ENCODE assay signal across 8 cellular contexts in the genomic region with DNA sequence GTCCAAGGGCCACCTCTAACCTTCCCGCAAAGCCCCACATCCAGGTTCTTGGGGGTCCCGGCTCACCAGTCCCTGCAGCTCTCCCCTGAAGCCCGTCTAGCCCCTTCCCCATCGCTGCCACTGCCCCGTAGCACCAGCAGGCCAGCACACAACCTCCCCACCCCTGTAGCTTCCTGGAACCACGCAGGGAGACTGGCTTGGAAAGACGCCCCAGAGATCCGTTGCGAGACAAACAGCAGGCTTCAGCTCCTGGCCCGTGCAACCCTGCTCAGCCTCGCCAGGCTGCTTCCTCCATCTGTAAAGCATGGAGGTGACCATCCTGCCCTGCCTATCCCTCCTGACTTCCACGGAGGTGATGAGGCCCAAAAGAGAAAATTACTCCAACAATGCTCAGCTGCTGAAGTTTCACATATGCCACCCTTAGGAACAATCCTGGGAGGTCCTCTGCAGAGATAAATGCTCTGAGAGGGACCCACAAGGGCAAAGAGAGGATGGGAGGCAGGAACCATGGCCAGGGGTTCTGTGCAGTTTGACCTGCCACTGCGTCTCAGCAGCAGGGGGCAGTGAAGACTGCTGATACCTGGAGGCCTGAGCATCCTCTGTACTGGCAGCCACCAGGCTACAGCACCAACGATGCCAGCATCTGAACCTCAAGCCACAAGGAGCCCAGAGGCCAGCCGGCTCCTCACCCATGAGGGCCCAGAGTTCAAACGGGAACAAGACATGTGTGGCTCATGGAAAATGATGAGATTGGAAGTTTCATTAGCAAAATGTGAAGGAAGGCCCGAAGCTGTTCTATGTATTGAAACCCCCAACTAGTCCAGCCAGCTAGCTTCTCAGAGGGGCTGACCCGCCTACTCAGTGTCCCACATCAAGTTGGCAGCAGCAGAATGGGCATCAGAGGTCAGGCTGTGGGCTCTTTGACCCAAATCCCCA. TPM values are rescaled to one million over a fixed set of nuclear protein-coding genes. Genes with fewer than 3 reads are reported as not detected.
DNase-seq lines count a peak whose midpoint lies in the region; ATAC-seq and TF ChIP-seq lines count a peak whose summit lies in the region.

No MANE protein-coding gene starts in this region.

- H3K9me3 Mint-ChIP-seq in activated T-cell treated with anti-CD3 and anti-CD28 coated beads, Interleukin-2, amount 50 U/mL, for 24 hours, result no peaks in the 10 kb centered on the region

- intact Hi-C loops in left ventricle myocardium inferior (cut with micrococcal nuclease), result no loop called here
- intact Hi-C loops in left cardiac atrium (cut with DNase I), result no loop called here

- H3K36me3 ChIP-seq in left ventricle myocardium inferior, result no peaks in the 10 kb centered on the region

- H3K27me3 Mint-ChIP-seq in activated T-cell treated with anti-CD3 and anti-CD28 coated beads, Interleukin-2, amount 50 U/mL, for 24 hours, result no peaks in the 10 kb centered on the region

- no peaks in the 10 kb centered on the region for H3K9me3 ChIP-seq in left ventricle myocardium inferior (replicated peaks)

- no peak for ATAC-seq in left cardiac atrium
- peak; percentile 38 for ATAC-seq in left lobe of liver
- ATAC-seq in HG03442 (IDR thresholded peaks at IDR 0.05; ENCODE audit: unreplicated experiment), result no peak
- no peak for ATAC-seq in GM19324 (IDR thresholded peaks at IDR 0.05; ENCODE audit: low FRiP score, unreplicated experiment)
- ATAC-seq in HG02852 (IDR thresholded peaks at IDR 0.05; ENCODE audit: unreplicated experiment), result no peak

- peaks cover 8% of the 10 kb centered on the region for H3K36me3 Mint-ChIP-seq in activated T-cell treated with anti-CD3 and anti-CD28 coated beads, Interleukin-2, amount 50 U/mL, for 24 hours (ENCODE audit: low read depth)

- no peak overlapping the region for H3K4me3 Mint-ChIP-seq in activated T-cell treated with anti-CD3 and anti-CD28 coated beads, Interleukin-2, amount 50 U/mL, for 24 hours

- H3K4me1 Mint-ChIP-seq in activated T-cell treated with anti-CD3 and anti-CD28 coated beads, Interleukin-2, amount 50 U/mL, for 24 hours (ENCODE audit: low read depth), result peaks cover 74% of the 10 kb centered on the region

- H3K4me1 ChIP-seq in left ventricle myocardium inferior, result peaks cover 72% of the 10 kb centered on the region

- H3K27ac Mint-ChIP-seq in activated T-cell treated with anti-CD3 and anti-CD28 coated beads, Interleukin-2, amount 50 U/mL, for 24 hours, result peak overlapping the region; percentile 44

- no peaks in the 10 kb centered on the region for H3K27me3 ChIP-seq in left ventricle myocardium inferior (ENCODE audit: low read depth)

- H3K27ac ChIP-seq in left ventricle myocardium inferior (replicated peaks), result no peak overlapping the region

- peak; percentile 32 for TF ChIP-seq CTCF in left ventricle myocardium inferior (IDR thresholded peaks at IDR 0.05; ENCODE audit: borderline replicate concordance)

- no peak overlapping the region for H3K4me3 ChIP-seq in left ventricle myocardium inferior

- DNase-seq in left ventricle myocardium inferior (no peak), left cardiac atrium (no peak), left lobe of liver (ENCODE audit: low spot score) (no peak), DMS79 treated with DMSO at 0.1 percent for 48 hours (lab: John Stamatoyannopoulos, UW) (no peak)
- peak; percentile 54 for DNase-seq in activated T-cell treated with anti-CD3 and anti-CD28 coated beads, Interleukin-2, amount 50 U/mL, for 24 hours

RNA-seq across cellular contexts. Expression of a gene that starts 16.1 kb away (rescaled TPM):
- total RNA-seq in left ventricle myocardium inferior (33.0 TPM), left cardiac atrium (10 to 100 TPM; 30.4 to 31.4 TPM), left lobe of liver (30.5 TPM)

RNA-seq across cellular contexts. Expression of a gene that starts 25.0 kb away (rescaled TPM):
- not detected for total RNA-seq in left ventricle myocardium inferior
- not detected for total RNA-seq in left cardiac atrium
- total RNA-seq in left lobe of liver, result not detected

RNA-seq across cellular contexts. Expression of a gene that starts 38.3 kb away (rescaled TPM):
- 9.5 TPM for total RNA-seq in left ventricle myocardium inferior
- total RNA-seq in left cardiac atrium, result 10 to 100 TPM in 1 of 2 donors, 1 to 10 TPM in 1; 9.8 to 10.1 TPM
- 5.2 TPM for total RNA-seq in left lobe of liver

RNA-seq across cellular contexts. Expression of a gene that starts 44.0 kb away (rescaled TPM):
- total RNA-seq in left ventricle myocardium inferior, result not detected
- total RNA-seq in left cardiac atrium, result not detected
- not detected for total RNA-seq in left lobe of liver
